In the genomic region with DNA sequence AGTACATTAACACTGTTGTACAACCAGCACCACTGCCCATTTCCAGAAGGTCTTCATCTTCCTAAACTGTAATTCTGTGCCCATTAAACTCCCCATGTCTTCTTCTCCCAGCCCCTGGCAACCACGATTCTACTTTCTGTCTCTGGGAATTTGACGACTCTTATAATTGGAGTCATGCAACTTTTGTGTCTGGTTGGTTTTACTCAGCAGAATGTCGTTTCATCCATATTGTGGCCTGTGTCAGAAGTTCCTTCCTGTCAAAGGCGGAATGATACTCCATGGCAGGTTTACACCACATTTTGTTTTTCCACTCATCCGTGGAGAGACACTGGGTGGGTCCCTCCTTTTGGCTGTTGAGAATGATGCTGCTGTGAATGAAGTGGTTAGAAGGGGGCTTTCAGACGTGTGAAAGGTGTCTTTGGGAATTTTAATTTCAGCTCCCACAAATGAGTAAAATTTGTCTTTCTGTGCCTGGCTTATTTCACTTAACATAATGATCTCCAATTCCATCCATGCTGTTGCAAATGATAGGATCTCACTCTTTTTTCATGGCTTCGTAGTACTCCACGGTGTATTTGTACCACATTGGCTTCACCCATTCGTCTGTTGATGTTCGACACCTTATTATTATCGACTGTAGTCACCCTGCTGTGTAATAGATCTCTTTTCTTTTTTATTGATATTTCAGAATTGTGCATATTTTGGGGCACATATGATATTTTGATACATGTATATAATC, we compare ENCODE assay signal across 30 cellular contexts.
"Had no signal": no experiment of that assay in that cellular context is flagged by ENCODE, and none has a peak within 500 bp of the region (broad histone marks: within the 10 kb centered on the region; RNA-seq: fewer than 3 reads in every experiment).

No MANE protein-coding gene starts in this region.

- H3K4me3 ChIP-seq: neural progenitor cell, ovary, psoas muscle, right lobe of liver, skin epidermis, smooth muscle cell, spleen, suprapubic skin, tibial artery, transverse colon, upper lobe of right lung, uterus had no signal

- H3K27ac ChIP-seq: neural progenitor cell, ovary, parathyroid adenoma, psoas muscle, right lobe of liver, skin epidermis, spleen, suprapubic skin, testis, tibial artery, transverse colon, upper lobe of right lung, uterus had no signal

- H3K4me1 ChIP-seq: parathyroid adenoma, psoas muscle, right lobe of liver, suprapubic skin, testis, tibial artery, transverse colon, uterus had no signal

- H3K27me3 Mint-ChIP-seq: stimulated activated naive CD8-positive, alpha-beta T cell treated with anti-CD3 and anti-CD28 coated beads, Interleukin-15, amount 100 ng/mL, for 72 hours had no signal

- H3K27ac Mint-ChIP-seq: nephron; neural progenitor cell; progenitor cell of endocrine pancreas; stimulated activated memory B cell treated with anti-CD40 and anti-IgM and Interleukin-4, amounts not matched to agents 10 μg/mL and 1 μg/mL and 100 μg/mL, for 72 hours; stimulated activated naive CD8-positive, alpha-beta T cell treated with anti-CD3 and anti-CD28 coated beads, Interleukin-15, amount 100 ng/mL, for 72 hours; type B pancreatic cell had no signal

- H3K36me3 Mint-ChIP-seq: naive thymus-derived CD8-positive, alpha-beta T cell; neural progenitor cell; stimulated activated memory B cell treated with anti-CD40 and anti-IgM and Interleukin-4, amounts not matched to agents 10 μg/mL and 1 μg/mL and 100 μg/mL, for 72 hours; type B pancreatic cell had no signal

- H3K9me3 ChIP-seq: ovary, psoas muscle, right lobe of liver, spleen, suprapubic skin, testis, tibial artery, transverse colon, upper lobe of right lung, uterus had no signal

- ATAC-seq: naive thymus-derived CD8-positive, alpha-beta T cell; psoas muscle; right cardiac atrium; right lobe of liver; stimulated activated memory B cell treated with anti-CD40 and anti-IgM and Interleukin-4, amounts not matched to agents 10 μg/mL and 1 μg/mL and 100 μg/mL, for 72 hours; stimulated activated naive CD8-positive, alpha-beta T cell treated with anti-CD3 and anti-CD28 coated beads, Interleukin-15, amount 100 ng/mL, for 72 hours; stimulated activated naive CD8-positive, alpha-beta T cell treated with anti-CD3 and anti-CD28 coated beads, Interleukin-15, Interleukin-2, amounts not matched to agents 100 U/mL and 50 U/mL, for 24 hours; upper lobe of right lung had no signal

- H3K27me3 ChIP-seq: ovary, right lobe of liver, testis, upper lobe of right lung, uterus had no signal

- H3K9me3 Mint-ChIP-seq: naive thymus-derived CD8-positive, alpha-beta T cell; nephron; neural progenitor cell; stimulated activated memory B cell treated with anti-CD40 and anti-IgM and Interleukin-4, amounts not matched to agents 10 μg/mL and 1 μg/mL and 100 μg/mL, for 72 hours; stimulated activated naive CD8-positive, alpha-beta T cell treated with anti-CD3 and anti-CD28 coated beads, Interleukin-15, amount 100 ng/mL, for 72 hours; type B pancreatic cell had no signal

- H3K36me3 ChIP-seq: neural progenitor cell, ovary, right lobe of liver, spleen, suprapubic skin, tibial artery, transverse colon, upper lobe of right lung, uterus had no signal

- H3K4me3 Mint-ChIP-seq: naive thymus-derived CD8-positive, alpha-beta T cell; nephron; neural progenitor cell; stimulated activated memory B cell treated with anti-CD40 and anti-IgM and Interleukin-4, amounts not matched to agents 10 μg/mL and 1 μg/mL and 100 μg/mL, for 72 hours; stimulated activated naive CD8-positive, alpha-beta T cell treated with anti-CD3 and anti-CD28 coated beads, Interleukin-15, amount 100 ng/mL, for 72 hours; type B pancreatic cell had no signal

- DNase-seq: naive thymus-derived CD8-positive, alpha-beta T cell; occipital lobe; psoas muscle; right cardiac atrium; right lobe of liver; spleen; stimulated activated CD4-positive, alpha-beta T cell treated with anti-CD3 and anti-CD28 coated beads, Interleukin-12 subunit alpha, Interleukin-12 subunit beta, amount 100 ng/mL, for 4 hours; stimulated activated CD4-positive, alpha-beta T cell treated with anti-CD3 and anti-CD28 coated beads, Interleukin-1b, Interleukin-23, amount 100 ng/mL, for 48 hours; stimulated activated CD4-positive, alpha-beta T cell treated with anti-CD3 and anti-CD28 coated beads, Interleukin-4, amount 100 ng/mL, for 1 hour; stimulated activated CD4-positive, alpha-beta T cell treated with anti-CD3 and anti-CD28 coated beads, Interleukin-4, amount 100 ng/mL, for 4 hours; stimulated activated CD8-positive, alpha-beta memory T cell treated with anti-CD3 and anti-CD28 coated beads, Interleukin-4, amount 100 ng/mL, for 48 hours; stimulated activated naive CD4-positive, alpha-beta T cell; stimulated activated naive CD8-positive, alpha-beta T cell treated with anti-CD3 and anti-CD28 coated beads, Interleukin-15, amount 100 ng/mL, for 72 hours; stimulated activated naive CD8-positive, alpha-beta T cell treated with anti-CD3 and anti-CD28 coated beads, Interleukin-15, Interleukin-2, amounts not matched to agents 100 U/mL and 50 U/mL, for 24 hours; substantia nigra; testis; transverse colon; uterus had no signal

- H3K9ac ChIP-seq: neural progenitor cell, parathyroid adenoma had no signal
